24 cellular contexts compared by ENCODE assay signal in genomic region chr14:51365241-51365940, GRCh38.
DNase-seq lines count a peak whose midpoint lies in the region; ATAC-seq and TF ChIP-seq lines count a peak whose summit lies in the region.
"Had no signal": no experiment of that assay in that cellular context is flagged by ENCODE, and none has a peak within 500 bp of the region (broad histone marks: within the 10 kb centered on the region; RNA-seq: fewer than 3 reads in every experiment).

No MANE protein-coding gene starts in this region.

- H4K8ac ChIP-seq in IMR-90 (ENCODE audit: low read depth in 2 of 2, low read length in 2 of 2) = no peak overlapping the region

- H3K4me1 ChIP-seq in IMR-90 (ENCODE audit: control insufficient read depth, insufficient read depth, low read length) (peaks cover 9% of the 10 kb centered on the region), spleen (no peaks in the 10 kb centered on the region)
- H3K4me1 ChIP-seq: BLaER1 had no signal

- in situ Hi-C loops in IMR-90 (cut with MboI; ENCODE audit: low sequenced_read_pairs) = no loop called here

- no peak overlapping the region for H2BK20ac ChIP-seq in IMR-90 (ENCODE audit: low read depth, low read length)

- BruUV-seq in IMR-90 (replicated peaks; lab: Mats Ljungman, UMichigan) = no TSS peak

- TF ChIP-seq POLR2A in IMR-90 (IDR thresholded peaks at IDR 0.05; ENCODE audit: low read depth, low read length) = no peak
- TF ChIP-seq POLR2A in spleen (IDR thresholded peaks at IDR 0.05) = no peak

- TF ChIP-seq CTCF in IMR-90 (conservative IDR thresholded peaks at IDR 0.05; ENCODE audit: low read depth, low read length) (no peak), epithelial cell of esophagus (IDR thresholded peaks at IDR 0.05; ENCODE audit: insufficient read depth, low read depth, low read length, missing control alignments) (no peak), fibroblast of the aortic adventitia (IDR thresholded peaks at IDR 0.05; ENCODE audit: insufficient read depth, low read length) (no peak), spleen (IDR thresholded peaks at IDR 0.05 in 8 of 11, conservative IDR thresholded peaks at IDR 0.05 in 3 of 11) (no peak)

- no peak overlapping the region for H4K5ac ChIP-seq in IMR-90 (ENCODE audit: low read depth, low read length)

- peak overlapping the region; percentile 59 for H2BK5ac ChIP-seq in IMR-90 (ENCODE audit: low read depth, low read length, poor library complexity, severe bottlenecking)

- H2AFZ ChIP-seq in IMR-90 (replicated peaks; ENCODE audit: low read length, poor library complexity) = no peak overlapping the region

- intact Hi-C loops in IMR-90 (cut with micrococcal nuclease) = loop anchor here (5.0 kb wide), 3 partner anchors 38 to 287 kb away; partner anchors contain the start of gene FRMD6
- intact Hi-C loops in spleen (cut with DNase I; ENCODE audit: low total_unique reads) = no loop called here

- TF ChIP-seq RAD21 in IMR-90 (IDR thresholded peaks at IDR 0.05; ENCODE audit: low read length) = no peak

- H3K4me3 ChIP-seq in IMR-90 (ENCODE audit: insufficient read depth, low read depth, low read length) = no peak overlapping the region
- no peak overlapping the region for H3K4me3 ChIP-seq in epithelial cell of esophagus (ENCODE audit: low read length)
- no peak overlapping the region for H3K4me3 ChIP-seq in fibroblast of the aortic adventitia (ENCODE audit: low read depth, low read length)
- H3K4me3 ChIP-seq in spleen = no peak overlapping the region
- H3K4me3 ChIP-seq: BLaER1, SJCRH30 had no signal

- H4K91ac ChIP-seq in IMR-90 (ENCODE audit: insufficient read depth, low read depth, low read length) = no peak overlapping the region

- no peak overlapping the region for H3K4me2 ChIP-seq in IMR-90 (ENCODE audit: low read depth, low read length)
- H3K4me2 ChIP-seq: BLaER1 had no signal

- no peaks in the 10 kb centered on the region for H3K27me3 ChIP-seq in IMR-90 (ENCODE audit: control insufficient read depth, insufficient read depth, low read length)
- peaks cover 0 to 6% (median 0%) of the 10 kb centered on the region in 7 donors for H3K27me3 ChIP-seq in spleen (replicated peaks in 1 of 7)
- H3K27me3 ChIP-seq: BLaER1, SJCRH30 had no signal

- no peak overlapping the region for H2BK15ac ChIP-seq in IMR-90 (ENCODE audit: low read depth, low read length)

- dilution Hi-C loops in IMR-90 (cut with HindIII; ENCODE audit: low sequenced_read_pairs, unreplicated experiment) = no loop called here

- H3K9me3 ChIP-seq in IMR-90 (ENCODE audit: control insufficient read depth, insufficient read depth, low read length) (no peaks in the 10 kb centered on the region), spleen (no peaks in the 10 kb centered on the region)
- H3K9me3 ChIP-seq: BLaER1, SJCRH30 had no signal

- CTCF ChIA-PET in IMR-90 (lab: Yijun Ruan, JAX) = no interaction called here

- POLR2A ChIA-PET in IMR-90 (lab: Charles Lee; ENCODE audit: unreplicated experiment) = no interaction called here

- H3K4ac ChIP-seq in IMR-90 (ENCODE audit: low read depth, low read length) = no peak overlapping the region

- H3K14ac ChIP-seq in IMR-90 (replicated peaks; ENCODE audit: low read depth, low read length) = no peak overlapping the region

- no peak overlapping the region for H3K56ac ChIP-seq in IMR-90 (ENCODE audit: extremely low read depth, insufficient read depth, low read length)

- WGBS in IMR-90 (ENCODE audit: extremely low coverage in 2 of 2, insufficient read length in 1 of 2), 2 experiments = 72% methylated on average over 6 of the region's 6 CpGs; no CpG with 5 or more reads in 1 of the 2 experiments
- WGBS in spleen, 5 donors = 57 to 78% (median 66%) methylated on average over 6 of the region's 6 CpGs

- H3K27ac ChIP-seq in IMR-90 (ENCODE audit: insufficient read depth, low read length) = no peak overlapping the region
- H3K27ac ChIP-seq in spleen = peak overlapping the region in 6 of 8 donors; percentile 8 to 33 (median 24)
- H3K27ac ChIP-seq: BLaER1, HL-60, SJCRH30 had no signal

- H4K20me1 ChIP-seq in IMR-90 (ENCODE audit: insufficient read depth, low read length) = no peaks in the 10 kb centered on the region
- H4K20me1 ChIP-seq: BLaER1 had no signal

- no peak for ATAC-seq in IMR-90 (ENCODE audit: low read depth)
- ATAC-seq: HepG2, Panc1 had no signal

- H2BK120ac ChIP-seq in IMR-90 (ENCODE audit: low read depth, low read length) = peak overlapping the region; percentile 30; the same call in 1 of the 2 replicates

- H3K9ac ChIP-seq in IMR-90 (ENCODE audit: low read depth, low read length) = no peak overlapping the region
- H3K9ac ChIP-seq: BLaER1 had no signal

- no peaks in the 10 kb centered on the region for H3K36me3 ChIP-seq in IMR-90 (ENCODE audit: control insufficient read depth, insufficient read depth, low read length)
- no peaks in the 10 kb centered on the region for H3K36me3 ChIP-seq in spleen
- H3K36me3 ChIP-seq: BLaER1, SJCRH30 had no signal

- no peak for DNase-seq in IMR-90
- peak; percentile 62 for DNase-seq in epithelial cell of esophagus (ENCODE audit: low read depth)
- peak; percentile 43 for DNase-seq in fibroblast of the aortic adventitia (ENCODE audit: low read depth)
- DNase-seq in spleen = no peak
- DNase-seq in AG08396 (ENCODE audit: low spot score) = no peak
- DNase-seq in activated T-cell treated with anti-CD3 and anti-CD28 coated beads, Interleukin-2, amount 50 U/mL, for 48 hours = no peak
- no peak for DNase-seq in NCI-H345 (lab: John Stamatoyannopoulos, UW)
- DNase-seq: CD4-positive, alpha-beta T cell; COR-L47; DND-41; GOT3; HCEC 1CT; KBM-7; MM.1S; NCI-H1048; NCI-H1417 treated with DMSO at 0.1 percent for 48 hours; NCI-H187; NCI-H69; NK-92 treated with Interleukin-12 subunit alpha and Interleukin-12 subunit beta, amount 100 ng/mL, for 24 hours; SJCRH30 had no signal

- H3K23ac ChIP-seq in IMR-90 (ENCODE audit: low read depth, low read length) = no peak overlapping the region

- no peak overlapping the region for H3K18ac ChIP-seq in IMR-90 (ENCODE audit: low read depth, low read length)

- H2AK9ac ChIP-seq in IMR-90 (replicated peaks; ENCODE audit: low read depth, low read length, poor library complexity) = no peak overlapping the region

- peak overlapping the region; percentile 40; the same call in 1 of the 2 replicates for H2AK5ac ChIP-seq in IMR-90 (ENCODE audit: low read depth, low read length)

- H3K9me1 ChIP-seq in IMR-90 (ENCODE audit: insufficient read depth, low read length) = peaks cover 4% of the 10 kb centered on the region; the same call in 1 of the 2 replicates

- no peaks in the 10 kb centered on the region for H3K79me1 ChIP-seq in IMR-90 (ENCODE audit: low read depth in 1 of 2, low read length in 2 of 2)

TF ChIP-seq in IMR-90, 13 proteins besides CTCF, POLR2A, EP300 and RAD21:
- TF ChIP-seq FOS (IDR thresholded peaks at IDR 0.05; ENCODE audit: low read depth, low read length) = no peak
- no peak for TF ChIP-seq ELK1 (IDR thresholded peaks at IDR 0.05; ENCODE audit: borderline replicate concordance, low read depth, low read length)
- TF ChIP-seq BHLHE40 (IDR thresholded peaks at IDR 0.05; ENCODE audit: low read depth, low read length) = no peak
- no peak for TF ChIP-seq SMC3 (IDR thresholded peaks at IDR 0.05; ENCODE audit: low read depth, low read length)
- TF ChIP-seq CHD1 (IDR thresholded peaks at IDR 0.05; ENCODE audit: low read depth, low read length) = no peak
- no peak for TF ChIP-seq NFE2L2 (IDR thresholded peaks at IDR 0.05; ENCODE audit: low read depth, low read length)
- TF ChIP-seq CEBPB (IDR thresholded peaks at IDR 0.05; ENCODE audit: low read depth, low read length) = no peak
- no peak for TF ChIP-seq RFX5 (IDR thresholded peaks at IDR 0.05; ENCODE audit: low read depth, low read length)
- no peak for TF ChIP-seq USF2 (IDR thresholded peaks at IDR 0.05; ENCODE audit: low read depth, low read length)
- TF ChIP-seq MAZ (IDR thresholded peaks at IDR 0.05; ENCODE audit: borderline replicate concordance, low read depth, low read length) = no peak

Comparison
In these comparisons a context has a peak if more than half of its experiments do, and no peak if none do; other contexts are left out.
1. DNase-seq: peak in epithelial cell of esophagus (single experiment) and fibroblast of the aortic adventitia (single experiment); none in IMR-90 (single experiment), spleen (single experiment), AG08396 (single experiment), activated T-cell treated with anti-CD3 and anti-CD28 coated beads, Interleukin-2, amount 50 U/mL, for 48 hours (0 of 2) and NCI-H345 (single experiment).